17 cellular contexts compared by ENCODE assay signal in genomic region chr12:29544428-29545101, GRCh38. TPM values are rescaled to one million over a fixed set of nuclear protein-coding genes. Genes with fewer than 3 reads are reported as not detected.
A peak's percentile ranks its signal among the peaks of the same experiment; 100 is the strongest.
DNase-seq lines count a peak whose midpoint lies in the region; ATAC-seq and TF ChIP-seq lines count a peak whose summit lies in the region.
"Had no signal": no experiment of that assay in that cellular context is flagged by ENCODE, and none has a peak within 500 bp of the region (broad histone marks: within the 10 kb centered on the region; RNA-seq: fewer than 3 reads in every experiment).

No MANE protein-coding gene starts in this region.

- H3K4me1 ChIP-seq in endodermal cell (ENCODE audit: control insufficient read depth, insufficient read depth, low read length) = no peaks in the 10 kb centered on the region
- H3K4me1 ChIP-seq: body of pancreas, transverse colon had no signal

- H3K9me3 ChIP-seq in endodermal cell (ENCODE audit: control insufficient read depth, low read length) = no peaks in the 10 kb centered on the region
- H3K9me3 ChIP-seq: body of pancreas, transverse colon had no signal

- peaks cover 6% of the 10 kb centered on the region for H3K36me3 ChIP-seq in endodermal cell (ENCODE audit: control insufficient read depth, insufficient read depth, low read length)
- H3K36me3 ChIP-seq: transverse colon had no signal

- H3K27me3 ChIP-seq in endodermal cell (ENCODE audit: control insufficient read depth, insufficient read depth, low read length, poor library complexity, severe bottlenecking) = no peaks in the 10 kb centered on the region
- H3K27me3 ChIP-seq: body of pancreas, dorsolateral prefrontal cortex, transverse colon had no signal

- no peak overlapping the region for H3K27ac ChIP-seq in endodermal cell (ENCODE audit: low read depth, low read length)
- H3K27ac ChIP-seq: body of pancreas, dorsolateral prefrontal cortex, VCaP had no signal

- 93 to 100% methylated on average over 4 to 6 of the region's 6 CpGs for WGBS in endodermal cell (ENCODE audit: insufficient coverage in 1 of 2, insufficient read length in 1 of 2), 2 experiments

- no peak overlapping the region for H3K4me3 ChIP-seq in endodermal cell (ENCODE audit: low read length)
- H3K4me3 ChIP-seq: body of pancreas, dorsolateral prefrontal cortex, transverse colon had no signal

- H3K27ac Mint-ChIP-seq in endodermal cell = no peak overlapping the region
- H3K27ac Mint-ChIP-seq: natural killer cell had no signal

- ATAC-seq in GM18873 (IDR thresholded peaks at IDR 0.05; ENCODE audit: low FRiP score, unreplicated experiment) = peak; percentile 31
- ATAC-seq in GM21737 (IDR thresholded peaks at IDR 0.05; ENCODE audit: unreplicated experiment) = peak; percentile 46
- peak; percentile 35 for ATAC-seq in HG03095 (IDR thresholded peaks at IDR 0.05; ENCODE audit: unreplicated experiment)
- ATAC-seq: body of pancreas, natural killer cell had no signal

- DNase-seq in endodermal cell (no peak), HuH-7.5 (ENCODE audit: low spot score) (no peak), GM03348 (ENCODE audit: low spot score) (no peak), T1000 (lab: John Stamatoyannopoulos, UW) (no peak)
- DNase-seq in effector CD4-positive, alpha-beta T cell = no peak
- DNase-seq: activated naive CD4-positive, alpha-beta T cell; AML-193; body of pancreas; dorsolateral prefrontal cortex; natural killer cell; NCI-H1092 treated with DMSO at 0.1 percent for 48 hours; stimulated activated CD4-positive, alpha-beta T cell treated with anti-CD3 and anti-CD28 coated beads, Interleukin-2, amount 100 ng/mL, for 24 hours; transverse colon had no signal

- H3K9ac ChIP-seq in endodermal cell (ENCODE audit: extremely low read depth, low read length, poor library complexity, severe bottlenecking) = no peak overlapping the region

- peaks cover 19% of the 10 kb centered on the region for H3K36me3 Mint-ChIP-seq in endodermal cell (ENCODE audit: low read depth)
- H3K36me3 Mint-ChIP-seq: natural killer cell had no signal

- H3K4me3 Mint-ChIP-seq in endodermal cell = no peak overlapping the region
- H3K4me3 Mint-ChIP-seq: natural killer cell had no signal

- peak; percentile 28 for TF ChIP-seq CTCF in endodermal cell (conservative IDR thresholded peaks at IDR 0.05)

- peaks cover 6% of the 10 kb centered on the region for H3K9me3 Mint-ChIP-seq in endodermal cell
- H3K9me3 Mint-ChIP-seq: natural killer cell had no signal

- no peaks in the 10 kb centered on the region for H3K27me3 Mint-ChIP-seq in endodermal cell (ENCODE audit: insufficient read depth)

- peaks cover 33% of the 10 kb centered on the region for H3K4me1 Mint-ChIP-seq in endodermal cell
- H3K4me1 Mint-ChIP-seq: natural killer cell had no signal

RNA-seq across cellular contexts. Expression of gene OVCH1, which starts 47.1 kb away (rescaled TPM):
- total RNA-seq in endodermal cell = under 1 TPM; 0.13 to 0.73 TPM
- polyA plus RNA-seq in endodermal cell (2013, experiment 1 of 2) = not detected
- polyA plus RNA-seq in endodermal cell (2013, experiment 2 of 2) = not detected
- total RNA-seq: natural killer cell had no signal
